Comparison of ENCODE assay signal across 13 cellular contexts in genomic region chr14:81209187-81209836, GRCh38. TPM values are rescaled to one million over a fixed set of nuclear protein-coding genes. Genes with fewer than 3 reads are reported as not detected.
DNase-seq lines count a peak whose midpoint lies in the region; ATAC-seq, FAIRE-seq and TF ChIP-seq lines count a peak whose summit lies in the region.
"Had no signal": no experiment of that assay in that cellular context is flagged by ENCODE, and none has a peak within 500 bp of the region (broad histone marks: within the 10 kb centered on the region; RNA-seq: fewer than 3 reads in every experiment).

No MANE protein-coding gene starts in this region.

- H3K27ac ChIP-seq in OCI-LY1 (ENCODE audit: low read depth, low read length, poor library complexity, severe bottlenecking), result no peak overlapping the region
- H3K27ac ChIP-seq in neutrophil, result peak overlapping the region; percentile 83
- peak overlapping the region in 25 of 59 donors; percentile 1 to 71 (median 19) for H3K27ac ChIP-seq in dorsolateral prefrontal cortex
- H3K27ac ChIP-seq: Peyer's patch had no signal

- H3K9me2 ChIP-seq in OCI-LY1 (ENCODE audit: low read depth, low read length), result no peaks in the 10 kb centered on the region

- H3K27me3 ChIP-seq in OCI-LY1 (ENCODE audit: insufficient read depth, low read length) (no peaks in the 10 kb centered on the region), neutrophil (no peaks in the 10 kb centered on the region), dorsolateral prefrontal cortex (no peaks in the 10 kb centered on the region)
- H3K27me3 ChIP-seq: Peyer's patch had no signal

- H3K4me1 ChIP-seq in OCI-LY1 (ENCODE audit: insufficient read depth, low read length, severe bottlenecking), result peaks cover 11% of the 10 kb centered on the region
- peaks cover 18 to 20% of the 10 kb centered on the region in 2 experiments for H3K4me1 ChIP-seq in neutrophil (ENCODE audit: control insufficient read depth in 1 of 2, insufficient read depth in 1 of 2, low read depth in 1 of 2, low read length in 1 of 2)
- H3K4me1 ChIP-seq: Peyer's patch had no signal

- H3K9ac ChIP-seq in OCI-LY1 (ENCODE audit: low read length), result no peak overlapping the region

- H3K79me2 ChIP-seq in OCI-LY1 (ENCODE audit: insufficient read depth, low read length), result no peaks in the 10 kb centered on the region

- H2AFZ ChIP-seq in OCI-LY1 (ENCODE audit: low read length), result no peak overlapping the region

- no peak for TF ChIP-seq POLR2A in H54 (IDR thresholded peaks at IDR 0.05; ENCODE audit: low read depth, low read length)

- TF ChIP-seq CTCF in OCI-LY1 (IDR thresholded peaks at IDR 0.05; ENCODE audit: low read length), result no peak
- no peak for TF ChIP-seq CTCF in neutrophil (IDR thresholded peaks at IDR 0.05)
- no peak for TF ChIP-seq CTCF in dorsolateral prefrontal cortex (IDR thresholded peaks at IDR 0.05 in 54 of 56, conservative IDR thresholded peaks at IDR 0.05 in 2 of 56; ENCODE audit: low read depth in 1 of 56, partially characterized antibody in 56 of 56)

- ATAC-seq in GM18519 (IDR thresholded peaks at IDR 0.05; ENCODE audit: low FRiP score, unreplicated experiment), result peak; percentile 69
- ATAC-seq in HG02870 (IDR thresholded peaks at IDR 0.05; ENCODE audit: unreplicated experiment), result peak; percentile 49
- no peak for ATAC-seq in GM18520 (IDR thresholded peaks at IDR 0.05; ENCODE audit: unreplicated experiment)

- DNase-seq in NCI-H1436 (lab: John Stamatoyannopoulos, UW), result no peak
- DNase-seq in dorsolateral prefrontal cortex, result no peak
- DNase-seq in H54 (ENCODE audit: insufficient read length, low spot score), result no peak
- DNase-seq: Calu3; NCI-H146; stimulated activated CD4-positive, alpha-beta T cell treated with anti-CD3 and anti-CD28 coated beads, Interleukin-2, amount 100 ng/mL, for 24 hours had no signal

- H3K36me3 ChIP-seq in OCI-LY1 (ENCODE audit: insufficient read depth, low read length), result peaks cover 62% of the 10 kb centered on the region
- H3K36me3 ChIP-seq in neutrophil, result peaks cover 51% of the 10 kb centered on the region

- FAIRE-seq in H54 (lab: Jason Lieb, UNC), result no peak
- FAIRE-seq: GM12892 had no signal

- H3F3A ChIP-seq in OCI-LY1 (ENCODE audit: insufficient read depth, low read length), result no peaks in the 10 kb centered on the region

- H3K4me3 ChIP-seq in OCI-LY1 (ENCODE audit: low read depth, low read length, poor library complexity, severe bottlenecking) (peak overlapping the region; percentile 40), neutrophil (ENCODE audit: low read depth in 1 of 2, low read length in 1 of 2) (no peak overlapping the region), dorsolateral prefrontal cortex (no peak overlapping the region)
- H3K4me3 ChIP-seq: Peyer's patch had no signal

- intact Hi-C loops in dorsolateral prefrontal cortex (cut with DNase I), result loop anchor here in 1 of 2 donors (5.0 kb wide), 2 partner anchors 37 to 212 kb away; no protein-coding TSS in a partner anchor

- no peaks in the 10 kb centered on the region for H4K20me1 ChIP-seq in OCI-LY1 (ENCODE audit: insufficient read depth, low read length)

- no peaks in the 10 kb centered on the region for H3K9me3 ChIP-seq in OCI-LY1 (ENCODE audit: low read length)
- H3K9me3 ChIP-seq in neutrophil, result no peaks in the 10 kb centered on the region
- H3K9me3 ChIP-seq: Peyer's patch had no signal

- H3K4me2 ChIP-seq in OCI-LY1 (ENCODE audit: low read length), result peak overlapping the region; percentile 31; the same call in 1 of the 2 replicates

RNA-seq across cellular contexts. Expression of gene GTF2A1, which starts 11.4 kb away (rescaled TPM):
- 10 to 100 TPM; 28.5 to 73.1 (median 53.1) TPM for total RNA-seq in dorsolateral prefrontal cortex
